ENCODE assay signal across 2 cellular contexts in the genomic region with DNA sequence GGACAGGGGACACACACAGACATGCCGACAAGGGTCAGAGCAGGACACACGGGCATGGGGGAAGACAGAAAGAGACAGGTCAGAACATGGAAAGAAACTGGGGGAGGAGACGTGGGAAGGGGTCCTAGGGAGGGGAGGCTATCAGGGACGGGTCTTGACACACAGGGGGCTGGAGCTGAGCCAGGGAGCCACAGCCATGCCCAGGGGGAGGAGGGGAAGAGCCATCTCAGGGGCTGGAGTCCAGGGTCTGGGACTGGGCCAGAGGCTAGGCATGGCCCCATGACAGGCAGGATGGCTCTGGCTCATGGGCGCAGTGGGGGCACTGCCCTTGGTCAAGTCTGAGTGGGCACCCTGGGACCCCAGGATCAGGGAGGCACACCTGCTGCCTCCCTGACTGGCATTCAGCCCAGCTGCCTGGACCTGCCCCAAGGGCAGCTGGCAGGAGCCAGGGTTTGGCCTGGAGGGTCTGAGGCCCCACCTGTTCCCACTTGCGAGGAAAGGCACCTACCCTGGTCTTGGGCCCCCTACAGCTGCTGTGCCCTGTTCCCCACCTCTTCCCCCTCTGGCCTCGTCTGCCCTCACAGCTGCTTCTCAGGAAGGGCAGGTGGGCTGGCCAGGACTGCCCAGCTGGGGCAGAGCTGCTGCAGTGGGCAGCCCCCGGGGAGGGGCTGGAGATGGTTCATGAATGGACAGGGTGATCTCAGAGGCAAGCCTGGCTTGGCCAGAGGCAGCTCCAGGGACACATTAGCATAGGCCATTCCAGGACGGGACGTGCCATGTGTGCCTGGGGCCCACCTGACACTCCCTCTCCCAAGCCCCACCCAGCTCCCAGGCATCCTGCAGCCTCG.
TF ChIP-seq lines count a peak whose summit lies in the region.

No MANE protein-coding gene starts in this region.

TF ChIP-seq in SK-N-SH, 30 proteins besides CTCF, POLR2A, EP300 and RAD21:
- TF ChIP-seq ZBTB33 (IDR thresholded peaks at IDR 0.05; ENCODE audit: borderline replicate concordance, low read depth) (no peak), NFIC (IDR thresholded peaks at IDR 0.05; ENCODE audit: borderline replicate concordance) (no peak), JUND (IDR thresholded peaks at IDR 0.05) (no peak), USF2 (IDR thresholded peaks at IDR 0.05; ENCODE audit: borderline replicate concordance, low read depth, low read length) (no peak), MEF2A (IDR thresholded peaks at IDR 0.05; ENCODE audit: borderline replicate concordance, low read depth) (no peak)
- TF ChIP-seq, protein P1, sequence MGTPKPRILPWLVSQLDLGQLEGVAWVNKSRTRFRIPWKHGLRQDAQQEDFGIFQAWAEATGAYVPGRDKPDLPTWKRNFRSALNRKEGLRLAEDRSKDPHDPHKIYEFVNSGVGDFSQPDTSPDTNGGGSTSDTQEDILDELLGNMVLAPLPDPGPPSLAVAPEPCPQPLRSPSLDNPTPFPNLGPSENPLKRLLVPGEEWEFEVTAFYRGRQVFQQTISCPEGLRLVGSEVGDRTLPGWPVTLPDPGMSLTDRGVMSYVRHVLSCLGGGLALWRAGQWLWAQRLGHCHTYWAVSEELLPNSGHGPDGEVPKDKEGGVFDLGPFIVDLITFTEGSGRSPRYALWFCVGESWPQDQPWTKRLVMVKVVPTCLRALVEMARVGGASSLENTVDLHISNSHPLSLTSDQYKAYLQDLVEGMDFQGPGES (IDR thresholded peaks at IDR 0.05; ENCODE audit: low read depth, low read length) = no peak

TF ChIP-seq in SK-N-SH treated with all-trans-retinoic acid at 6 μM for 48 hours, 23 proteins besides CTCF, POLR2A, EP300 and RAD21 (continued from another document):
- TF ChIP-seq, protein P2, sequence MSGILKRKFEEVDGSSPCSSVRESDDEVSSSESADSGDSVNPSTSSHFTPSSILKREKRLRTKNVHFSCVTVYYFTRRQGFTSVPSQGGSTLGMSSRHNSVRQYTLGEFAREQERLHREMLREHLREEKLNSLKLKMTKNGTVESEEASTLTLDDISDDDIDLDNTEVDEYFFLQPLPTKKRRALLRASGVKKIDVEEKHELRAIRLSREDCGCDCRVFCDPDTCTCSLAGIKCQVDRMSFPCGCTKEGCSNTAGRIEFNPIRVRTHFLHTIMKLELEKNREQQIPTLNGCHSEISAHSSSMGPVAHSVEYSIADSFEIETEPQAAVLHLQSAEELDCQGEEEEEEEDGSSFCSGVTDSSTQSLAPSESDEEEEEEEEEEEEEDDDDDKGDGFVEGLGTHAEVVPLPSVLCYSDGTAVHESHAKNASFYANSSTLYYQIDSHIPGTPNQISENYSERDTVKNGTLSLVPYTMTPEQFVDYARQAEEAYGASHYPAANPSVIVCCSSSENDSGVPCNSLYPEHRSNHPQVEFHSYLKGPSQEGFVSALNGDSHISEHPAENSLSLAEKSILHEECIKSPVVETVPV (CRISPR knock-in tag; IDR thresholded peaks at IDR 0.05) = no peak
- no peak for TF ChIP-seq ESRRG (CRISPR knock-in tag; IDR thresholded peaks at IDR 0.05)
- no peak for TF ChIP-seq TSHZ2 (CRISPR knock-in tag; IDR thresholded peaks at IDR 0.05)
- TF ChIP-seq PPARA (CRISPR knock-in tag; IDR thresholded peaks at IDR 0.05; ENCODE audit: borderline replicate concordance) = no peak
- TF ChIP-seq OSR1 (CRISPR knock-in tag; IDR thresholded peaks at IDR 0.05) = no peak
- TF ChIP-seq TCF4 (CRISPR knock-in tag; IDR thresholded peaks at IDR 0.05; ENCODE audit: borderline replicate concordance) = no peak
- no peak for TF ChIP-seq CSDC2 (CRISPR knock-in tag; IDR thresholded peaks at IDR 0.05)
- TF ChIP-seq RARB (CRISPR knock-in tag; IDR thresholded peaks at IDR 0.05) = no peak
- TF ChIP-seq PATZ1 (CRISPR knock-in tag; IDR thresholded peaks at IDR 0.05; ENCODE audit: borderline replicate concordance) = no peak
- TF ChIP-seq POU6F1 (CRISPR knock-in tag; IDR thresholded peaks at IDR 0.05; ENCODE audit: borderline replicate concordance, low read depth) = no peak
- no peak for TF ChIP-seq ZNF8 (CRISPR knock-in tag; IDR thresholded peaks at IDR 0.05)
- no peak for TF ChIP-seq CREB5 (CRISPR knock-in tag; IDR thresholded peaks at IDR 0.05; ENCODE audit: low read depth)
- no peak for TF ChIP-seq TOX (CRISPR knock-in tag; IDR thresholded peaks at IDR 0.05; ENCODE audit: borderline replicate concordance)
- no peak for TF ChIP-seq ZC3H10 (CRISPR knock-in tag; IDR thresholded peaks at IDR 0.05)
